Comparison of ENCODE assay signal across 9 cellular contexts in genomic region chr10:70132098-70133029, GRCh38. TPM values are rescaled to one million over a fixed set of nuclear protein-coding genes. Genes with fewer than 3 reads are reported as not detected.
A peak's percentile ranks its signal among the peaks of the same experiment; 100 is the strongest.
DNase-seq lines count a peak whose midpoint lies in the region; ATAC-seq and TF ChIP-seq lines count a peak whose summit lies in the region.
"Had no signal": no experiment of that assay in that cellular context is flagged by ENCODE, and none has a peak within 500 bp of the region (broad histone marks: within the 10 kb centered on the region; RNA-seq: fewer than 3 reads in every experiment).

TSS of gene AIFM2 (minus strand) at chr10:70132825. CDS start at chr10:70124084, 8,741 bp downstream.

- ATAC-seq in GM21576 (IDR thresholded peaks at IDR 0.05; ENCODE audit: unreplicated experiment) (peak; percentile 68), lung (ENCODE audit: insufficient read depth, low FRiP score) (peak; percentile 73)

- WGBS in lung, 2 donors, result 7 to 10% methylated on average over 64 to 80 of the region's 80 CpGs

- H3K9ac ChIP-seq in HUES6 (ENCODE audit: low read length), result peak within 1 kb of the TSS; percentile 84

- H3K4me1 ChIP-seq in HUES6 (ENCODE audit: control insufficient read depth, insufficient read depth, low read length) (peaks cover 11% of the 10 kb centered on the region; the same call in 1 of the 2 replicates), lung (ENCODE audit: control insufficient read depth in 2 of 2, insufficient read depth in 2 of 2, low read length in 2 of 2) (peaks cover 4 to 7% of the 10 kb centered on the region in 2 donors)

- no peaks in the 10 kb centered on the region for H3K36me3 ChIP-seq in HUES6 (ENCODE audit: control insufficient read depth, insufficient read depth, low read length)
- no peaks in the 10 kb centered on the region for H3K36me3 ChIP-seq in lung (ENCODE audit: control insufficient read depth in 2 of 2, insufficient read depth in 2 of 2, low read length in 2 of 2)

- no peak for TF ChIP-seq CTCF in lung (IDR thresholded peaks at IDR 0.05; ENCODE audit: control extremely low read depth, extremely low read depth)

- no peaks in the 10 kb centered on the region for H3K9me3 ChIP-seq in HUES6 (ENCODE audit: control insufficient read depth, insufficient read depth, low read depth, low read length)
- no peaks in the 10 kb centered on the region for H3K9me3 ChIP-seq in lung (ENCODE audit: control insufficient read depth in 2 of 2, insufficient read depth in 1 of 2, low read length in 1 of 2)

- DNase-seq in DMS 273 (lab: John Stamatoyannopoulos, UW; ENCODE audit: unreplicated experiment) (peak; percentile 79), DMS 273 treated with DMSO at 0.1 percent for 48 hours (lab: John Stamatoyannopoulos, UW) (no peak), lung (ENCODE audit: low spot score) (peak; percentile 80)
- peak; percentile 61 for DNase-seq in activated CD4-positive, CD25-positive, alpha-beta regulatory T cell treated with anti-CD3 and anti-CD28 coated beads, Interleukin-2, amount 50 U/mL, for 72 hours
- peak; percentile 21 for DNase-seq in effector CD4-positive, alpha-beta T cell
- DNase-seq in stimulated activated naive CD4-positive, alpha-beta T cell treated with Interleukin-2 at 50 U/mL for 16 hours (lab: John Stamatoyannopoulos, UW), result peak; percentile 13

- peaks cover 27% of the 10 kb centered on the region for H3K27me3 ChIP-seq in HUES6 (ENCODE audit: control insufficient read depth, insufficient read depth, low read length)
- no peaks in the 10 kb centered on the region for H3K27me3 ChIP-seq in lung (ENCODE audit: control insufficient read depth, insufficient read depth)

- H3K27ac ChIP-seq in HUES6 (ENCODE audit: low read depth, low read length), result peak within 1 kb of the TSS; percentile 27; the same call in 1 of the 2 replicates
- peak within 1 kb of the TSS; percentile 84 to 88 for H3K27ac ChIP-seq in lung (ENCODE audit: low read depth in 1 of 2, low read length in 1 of 2)
- H3K27ac ChIP-seq: 22Rv1 had no signal

- H3K4me3 ChIP-seq in HUES6 (ENCODE audit: low read depth, low read length), result peak within 1 kb of the TSS; percentile 68
- peak within 1 kb of the TSS; percentile 64 for H3K4me3 ChIP-seq in lung

RNA-seq across cellular contexts. Expression of gene AIFM2, which starts in this region (rescaled TPM):
- 10 to 100 TPM in 1 of 2 donors, 1 to 10 TPM in 1; 3.6 to 19.1 TPM for total RNA-seq in lung
- polyA plus RNA-seq in lung, result 10 to 100 TPM; 12.0 to 19.1 TPM
